Comparison of ENCODE assay signal across 23 cellular contexts in the genomic region with DNA sequence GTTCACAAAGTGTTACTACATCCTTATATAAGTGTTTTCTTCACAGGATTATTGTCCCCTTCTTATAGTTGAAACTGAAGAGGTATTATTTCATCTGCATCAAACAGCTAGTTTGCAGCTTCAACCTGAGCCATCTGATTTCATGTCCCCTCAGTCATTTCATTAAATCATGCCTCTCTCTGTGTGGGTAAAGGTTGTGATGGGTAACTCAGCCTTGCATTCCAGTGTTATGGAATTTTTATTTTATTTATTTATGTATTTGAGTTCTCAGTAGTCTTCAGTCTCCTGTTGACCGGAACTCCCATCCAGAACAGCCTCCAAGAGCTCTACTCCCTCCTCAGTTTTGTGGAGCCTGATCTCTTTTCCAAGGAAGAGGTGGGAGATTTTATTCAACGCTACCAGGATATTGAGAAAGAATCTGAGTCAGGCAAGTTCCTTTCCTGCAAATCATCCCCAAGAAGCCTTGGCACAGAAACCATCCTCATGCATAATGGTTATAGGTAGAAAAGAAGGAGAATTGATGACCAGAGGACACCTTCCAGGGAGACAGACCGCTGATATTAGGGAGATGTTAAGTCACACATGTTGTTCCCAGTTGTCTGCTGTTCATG. TPM values are rescaled to one million over a fixed set of nuclear protein-coding genes. Genes with fewer than 3 reads are reported as not detected.
A peak's percentile ranks its signal among the peaks of the same experiment; 100 is the strongest.
DNase-seq lines count a peak whose midpoint lies in the region; ATAC-seq, FAIRE-seq and TF ChIP-seq lines count a peak whose summit lies in the region.
"Had no signal": no experiment of that assay in that cellular context is flagged by ENCODE, and none has a peak within 500 bp of the region (broad histone marks: within the 10 kb centered on the region; RNA-seq: fewer than 3 reads in every experiment).

No MANE protein-coding gene starts in this region.

- intact Hi-C loops in posterior vena cava (cut with DNase I): no loop called here

- peak; percentile 84 for DNase-seq in AG08395 (ENCODE audit: low spot score)
- DNase-seq in HT1080 (ENCODE audit: low read depth): peak; percentile 73
- peak; percentile 62 for DNase-seq in astrocyte of the spinal cord (ENCODE audit: low read depth, low spot score)
- peak; percentile 34 for DNase-seq in fibroblast of villous mesenchyme (ENCODE audit: low read depth)
- no peak for DNase-seq in posterior vena cava (ENCODE audit: low spot score)
- DNase-seq in RCC 7860 (ENCODE audit: low spot score): no peak
- DNase-seq: ACHN; activated naive CD8-positive, alpha-beta T cell treated with anti-CD3 and anti-CD28 coated beads for 36 hours; CD8-positive, alpha-beta memory T cell; DND-41; effector memory CD8-positive, alpha-beta T cell; H7; Karpas-422; left lung; NCI-H1417; NCI-H748 treated with DMSO at 0.1 percent for 48 hours; OCI-M1 had no signal

- TF ChIP-seq CTCF in astrocyte of the spinal cord (IDR thresholded peaks at IDR 0.05; ENCODE audit: low read depth, low read length) (no peak), fibroblast of villous mesenchyme (IDR thresholded peaks at IDR 0.05; ENCODE audit: insufficient read depth, low read depth, low read length) (no peak)

- no peak for FAIRE-seq in RCC 7860 (lab: Jason Lieb, UNC)

- H3K4me3 ChIP-seq in astrocyte of the spinal cord (ENCODE audit: low read depth, low read length) (no peak overlapping the region), fibroblast of villous mesenchyme (ENCODE audit: low read depth, low read length) (no peak overlapping the region)
- H3K4me3 ChIP-seq: gastroesophageal sphincter, left lung, SK-N-MC, tibial nerve had no signal

- ATAC-seq in HG03469 (IDR thresholded peaks at IDR 0.05; ENCODE audit: unreplicated experiment) (no peak), GM21367 (IDR thresholded peaks at IDR 0.05; ENCODE audit: unreplicated experiment) (no peak)
- ATAC-seq: effector memory CD8-positive, alpha-beta T cell; gastroesophageal sphincter; left lung; stimulated activated effector memory CD8-positive, alpha-beta T cell treated with anti-CD3 and anti-CD28 coated beads, Interleukin-12 subunit alpha, Interleukin-12 subunit beta, amount 100 ng/mL, for 72 hours had no signal

- in situ Hi-C loops in astrocyte of the spinal cord (cut with HindIII; ENCODE audit: low sequenced_read_pairs): no loop called here

RNA-seq across cellular contexts. Expression of gene CHD1L, which starts 21.8 kb away (rescaled TPM):
- 33.3 and 39.9 TPM in 2 replicates for total RNA-seq in HT1080 (2014; rRNA removed; shearing (Covaris generic))
- 32.4 and 35.6 TPM in 2 replicates for polyA plus RNA-seq in HT1080 (2015; cell fraction: cytosol; rRNA removed)
- 53.0 and 55.7 TPM in 2 replicates for polyA plus RNA-seq in HT1080 (2015; cell fraction: nucleus; rRNA removed)
- 30.0 and 37.6 TPM in 2 replicates for total RNA-seq in fibroblast of villous mesenchyme
- total RNA-seq in posterior vena cava: 10 to 100 TPM; 36.4 to 38.9 TPM

RNA-seq across cellular contexts. Expression of gene FMO5, which starts 39.1 kb away (rescaled TPM):
- 0.07 TPM in 1 of 2 replicates, not detected in the other for total RNA-seq in HT1080 (2014; rRNA removed; shearing (Covaris generic))
- 0.10 and 0.12 TPM in 2 replicates for polyA plus RNA-seq in HT1080 (2015; cell fraction: cytosol; rRNA removed)
- 0.19 and 0.22 TPM in 2 replicates for polyA plus RNA-seq in HT1080 (2015; cell fraction: nucleus; rRNA removed)
- total RNA-seq in fibroblast of villous mesenchyme (0.43 and 1.3 TPM in 2 replicates), posterior vena cava (1 to 10 TPM; 2.4 to 3.1 TPM)

Comparison
In these comparisons a context has a peak if more than half of its experiments do, and no peak if none do; other contexts are left out.
1. DNase-seq: peak in AG08395 (single experiment), HT1080 (single experiment), astrocyte of the spinal cord (single experiment) and fibroblast of villous mesenchyme (single experiment); none in posterior vena cava (single experiment) and RCC 7860 (single experiment).